Comparison of ENCODE assay signal across 22 cellular contexts in genomic region chr20:33015700-33016580, GRCh38. TPM values are rescaled to one million over a fixed set of nuclear protein-coding genes. Genes with fewer than 3 reads are reported as not detected.
A peak's percentile ranks its signal among the peaks of the same experiment; 100 is the strongest.
DNase-seq lines count a peak whose midpoint lies in the region; ATAC-seq and TF ChIP-seq lines count a peak whose summit lies in the region.
"Had no signal": no experiment of that assay in that cellular context is flagged by ENCODE, and none has a peak within 500 bp of the region (broad histone marks: within the 10 kb centered on the region; RNA-seq: fewer than 3 reads in every experiment).

No MANE protein-coding gene starts in this region.

- CTCF ChIA-PET in activated naive CD4-positive, alpha-beta T cell treated with anti-CD3 and anti-CD28 coated beads, Interleukin-2, amount 10 ng/mL, durations not matched to agents 7 days and 5 days (lab: Charles Lee): interaction anchor here (0.9 kb wide), 1 partner anchor 80 kb away, joined by 3 read pairs; no protein-coding TSS in a partner anchor

- H3K4me1 ChIP-seq in RWPE2 (ENCODE audit: insufficient read depth, poor library complexity, severe bottlenecking) (no peaks in the 10 kb centered on the region), upper lobe of right lung (no peaks in the 10 kb centered on the region)

- H3K9me3 ChIP-seq in RWPE2 (ENCODE audit: severe bottlenecking): no peaks in the 10 kb centered on the region
- no peaks in the 10 kb centered on the region for H3K9me3 ChIP-seq in upper lobe of right lung
- H3K9me3 ChIP-seq: MG63, SJCRH30 had no signal

- TF ChIP-seq CTCF in RWPE2 (IDR thresholded peaks at IDR 0.05; ENCODE audit: poor library complexity, severe bottlenecking): no peak
- TF ChIP-seq CTCF in nephron progenitor cell (IDR thresholded peaks at IDR 0.05): no peak
- no peak for TF ChIP-seq CTCF in upper lobe of right lung (IDR thresholded peaks at IDR 0.05)

- no peaks in the 10 kb centered on the region for H3K36me3 Mint-ChIP-seq in activated naive CD4-positive, alpha-beta T cell treated with anti-CD3 and anti-CD28 coated beads, Interleukin-2, amount 10 ng/mL, durations not matched to agents 7 days and 5 days
- no peaks in the 10 kb centered on the region for H3K36me3 Mint-ChIP-seq in nephron progenitor cell (ENCODE audit: low read depth)

- peaks cover 3% of the 10 kb centered on the region for H3K4me1 Mint-ChIP-seq in activated naive CD4-positive, alpha-beta T cell treated with anti-CD3 and anti-CD28 coated beads, Interleukin-2, amount 10 ng/mL, durations not matched to agents 7 days and 5 days
- H3K4me1 Mint-ChIP-seq in nephron progenitor cell: peaks cover 20% of the 10 kb centered on the region

- H3K4me3 Mint-ChIP-seq in activated naive CD4-positive, alpha-beta T cell treated with anti-CD3 and anti-CD28 coated beads, Interleukin-2, amount 10 ng/mL, durations not matched to agents 7 days and 5 days: no peak overlapping the region
- H3K4me3 Mint-ChIP-seq in nephron progenitor cell: no peak overlapping the region
- H3K4me3 Mint-ChIP-seq: H9 had no signal

- H3K4me3 ChIP-seq in RWPE2 (ENCODE audit: severe bottlenecking): no peak overlapping the region
- H3K4me3 ChIP-seq in upper lobe of right lung: no peak overlapping the region
- H3K4me3 ChIP-seq: GM23248, MG63, SJCRH30 had no signal

- peaks cover 9% of the 10 kb centered on the region for H3K27me3 Mint-ChIP-seq in activated naive CD4-positive, alpha-beta T cell treated with anti-CD3 and anti-CD28 coated beads, Interleukin-2, amount 10 ng/mL, durations not matched to agents 7 days and 5 days
- H3K27me3 Mint-ChIP-seq in nephron progenitor cell (ENCODE audit: low read depth, poor library complexity): peaks cover 43% of the 10 kb centered on the region

- H3K27me3 ChIP-seq in RWPE2 (ENCODE audit: insufficient read depth, poor library complexity, severe bottlenecking) (peaks cover 32% of the 10 kb centered on the region), upper lobe of right lung (no peaks in the 10 kb centered on the region)
- H3K27me3 ChIP-seq: MG63 had no signal

- H3K36me3 ChIP-seq in RWPE2 (ENCODE audit: low read depth) (no peaks in the 10 kb centered on the region), upper lobe of right lung (no peaks in the 10 kb centered on the region)
- H3K36me3 ChIP-seq: MG63, SJCRH30 had no signal

- peak overlapping the region; percentile 35 for H3K27ac Mint-ChIP-seq in activated naive CD4-positive, alpha-beta T cell treated with anti-CD3 and anti-CD28 coated beads, Interleukin-2, amount 10 ng/mL, durations not matched to agents 7 days and 5 days
- H3K27ac Mint-ChIP-seq in nephron progenitor cell: peak overlapping the region; percentile 16

- no peak for DNase-seq in activated naive CD4-positive, alpha-beta T cell treated with anti-CD3 and anti-CD28 coated beads, Interleukin-2, amount 10 ng/mL, durations not matched to agents 7 days and 5 days
- DNase-seq in activated naive CD4-positive, alpha-beta T cell treated with anti-CD3 and anti-CD28 coated beads, Interleukin-2, amount 50 U/mL, for 16 hours: no peak
- peak; percentile 70 for DNase-seq in RWPE2 (ENCODE audit: low spot score)
- DNase-seq in nephron progenitor cell: no peak
- DNase-seq in upper lobe of right lung: peak; percentile 13
- no peak for DNase-seq in KG1 (lab: John Stamatoyannopoulos, UW)
- no peak for DNase-seq in NCI-H146 (lab: John Stamatoyannopoulos, UW)
- DNase-seq: H9; KBM-7; MG63; NCI-H1105 treated with DMSO at 0.1 percent for 48 hours; NCI-H2029 treated with DMSO at 0.1 percent for 48 hours; NCI-H446 treated with DMSO at 0.1 percent for 48 hours; NCI-H526; NCI-H82; NK-92 treated with Interleukin-12 subunit alpha and Interleukin-12 subunit beta, amount 100 ng/mL, for 24 hours; PC-3; SJCRH30 had no signal

- ATAC-seq in RWPE2 (ENCODE audit: low read depth): no peak
- ATAC-seq in upper lobe of right lung: no peak
- ATAC-seq: PC-3, Right ventricle myocardium inferior had no signal

- no peak overlapping the region for H3K27ac ChIP-seq in RWPE2 (ENCODE audit: poor library complexity, severe bottlenecking)
- no peak overlapping the region for H3K27ac ChIP-seq in upper lobe of right lung
- H3K27ac ChIP-seq: GM23248, SJCRH30 had no signal

- no peaks in the 10 kb centered on the region for H3K9me3 Mint-ChIP-seq in activated naive CD4-positive, alpha-beta T cell treated with anti-CD3 and anti-CD28 coated beads, Interleukin-2, amount 10 ng/mL, durations not matched to agents 7 days and 5 days
- no peaks in the 10 kb centered on the region for H3K9me3 Mint-ChIP-seq in nephron progenitor cell
- H3K9me3 Mint-ChIP-seq: H9 had no signal

- intact Hi-C loops in upper lobe of right lung (cut with DNase I): no loop called here

RNA-seq across cellular contexts. Expression of gene BPIFB2, which starts 8.4 kb away (rescaled TPM):
- not detected for total RNA-seq in upper lobe of right lung
- total RNA-seq: A172, GM23248, H9, HT1080, PC-3, Right ventricle myocardium inferior, SJCRH30 had no signal

RNA-seq across cellular contexts. Expression of gene SUN5, which starts 11.7 kb away (rescaled TPM):
- not detected for total RNA-seq in upper lobe of right lung
- total RNA-seq: A172, GM23248, H9, HT1080, PC-3, Right ventricle myocardium inferior, SJCRH30 had no signal

RNA-seq across cellular contexts. Expression of gene BPIFB6, which starts 15.5 kb away (rescaled TPM):
- total RNA-seq in upper lobe of right lung: not detected
- total RNA-seq: A172, GM23248, H9, HT1080, PC-3, Right ventricle myocardium inferior, SJCRH30 had no signal

RNA-seq across cellular contexts. Expression of gene BPIFB3, which starts 37.8 kb away (rescaled TPM):
- not detected for total RNA-seq in upper lobe of right lung
- total RNA-seq: A172, GM23248, H9, HT1080, PC-3, Right ventricle myocardium inferior had no signal

Comparison
In these comparisons a context has a peak if more than half of its experiments do, and no peak if none do; other contexts are left out.
1. DNase-seq: peak in RWPE2 (single experiment) and upper lobe of right lung (single experiment); none in activated naive CD4-positive, alpha-beta T cell treated with anti-CD3 and anti-CD28 coated beads, Interleukin-2, amount 10 ng/mL, durations not matched to agents 7 days and 5 days (single experiment), activated naive CD4-positive, alpha-beta T cell treated with anti-CD3 and anti-CD28 coated beads, Interleukin-2, amount 50 U/mL, for 16 hours (single experiment), nephron progenitor cell (single experiment), KG1 (single experiment) and NCI-H146 (single experiment).